30 cellular contexts compared by ENCODE assay signal in the genomic region with DNA sequence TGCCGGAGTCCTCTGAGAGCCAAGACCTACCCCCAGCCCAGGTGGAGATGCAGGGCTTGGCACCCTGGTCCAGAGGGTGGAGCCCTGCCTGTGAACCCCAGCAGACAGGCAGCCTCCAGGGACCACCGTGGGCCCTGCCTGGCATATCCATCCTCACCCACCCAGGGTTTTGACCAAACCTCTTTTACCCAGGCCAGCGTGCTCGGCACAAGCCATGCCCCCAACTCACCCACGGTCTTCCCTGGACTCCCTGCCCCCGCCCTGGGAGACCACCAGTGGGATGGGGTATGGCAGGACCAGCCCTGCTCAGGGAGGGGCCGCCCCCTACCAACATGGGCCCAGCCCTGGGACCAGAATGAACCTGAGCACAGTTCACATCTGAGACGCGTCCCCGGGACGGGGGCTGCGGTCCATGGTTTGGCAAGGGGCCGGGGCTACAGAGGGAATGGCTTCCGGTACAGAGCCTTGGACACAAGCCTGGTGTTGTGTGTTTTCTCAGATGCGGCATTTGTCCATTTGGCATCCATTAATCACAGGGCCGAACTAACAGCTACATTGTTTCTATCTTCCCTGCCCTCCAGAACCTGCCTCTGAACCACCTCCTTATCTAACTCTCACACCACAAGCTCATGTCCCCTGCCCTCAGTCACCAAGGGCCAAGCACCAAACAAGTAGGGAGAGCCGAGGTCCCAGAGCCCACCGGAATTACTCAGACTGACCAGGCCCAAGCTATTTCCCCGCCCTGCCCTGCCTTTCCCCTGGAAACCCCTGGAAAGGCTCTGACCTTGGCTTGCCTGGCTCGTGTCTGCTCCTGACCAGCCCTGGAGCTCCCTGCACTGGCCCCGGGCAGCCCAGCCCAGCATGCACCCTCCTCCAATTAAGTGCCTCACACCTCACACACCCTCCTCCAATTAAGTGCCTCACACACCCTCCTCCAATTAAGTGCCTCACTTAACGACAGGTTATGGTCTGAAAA. TPM values are rescaled to one million over a fixed set of nuclear protein-coding genes. Genes with fewer than 3 reads are reported as not detected.
DNase-seq lines count a peak whose midpoint lies in the region; ATAC-seq, FAIRE-seq and TF ChIP-seq lines count a peak whose summit lies in the region.
"Had no signal": no experiment of that assay in that cellular context is flagged by ENCODE, and none has a peak within 500 bp of the region (broad histone marks: within the 10 kb centered on the region; RNA-seq: fewer than 3 reads in every experiment).

No MANE protein-coding gene starts in this region.

- peaks cover 33% of the 10 kb centered on the region for H3K27me3 Mint-ChIP-seq in stimulated activated naive CD8-positive, alpha-beta T cell treated with anti-CD3 and anti-CD28 coated beads, Interleukin-15, amount 100 ng/mL, for 72 hours

- H3K9me1 ChIP-seq in K562 (ENCODE audit: control insufficient read depth, insufficient read depth, low read length) = no peaks in the 10 kb centered on the region

- in situ Hi-C loops in K562 (cut with MboI) = no loop called here

- no peak overlapping the region for H3K4me3 Mint-ChIP-seq in stimulated activated naive CD8-positive, alpha-beta T cell treated with anti-CD3 and anti-CD28 coated beads, Interleukin-15, amount 100 ng/mL, for 72 hours
- H3K4me3 Mint-ChIP-seq: activated CD8-positive, alpha-beta memory T cell treated with anti-CD3 and anti-CD28 coated beads, Interleukin-2, amount 10 ng/mL, durations not matched to agents 7 days and 5 days; activated naive CD4-positive, alpha-beta T cell treated with anti-CD3 and anti-CD28 coated beads, Interleukin-2, amount 10 ng/mL, durations not matched to agents 7 days and 5 days; activated T-cell treated with anti-CD3 and anti-CD28 coated beads, Interleukin-2, amount 50 U/mL, for 72 hours; CD14-positive monocyte; endodermal cell; HFFc6; T-helper 17 cell had no signal

- BruUV-seq in K562 (replicated peaks; lab: Mats Ljungman, UMichigan) = no TSS peak

- WGBS in K562 (ENCODE audit: insufficient coverage, low coverage, missing lambda C conversion rate) = 10% methylated on average over 22 of the region's 22 CpGs

- TF ChIP-seq POLR2A in K562 (conservative IDR thresholded peaks at IDR 0.05) = no peak

- no peak for TF ChIP-seq EP300 in K562 (IDR thresholded peaks at IDR 0.05; ENCODE audit: low read length)

- CTCF ChIA-PET in K562 (lab: Yijun Ruan, JAX; ENCODE audit: low intra/inter-chr PET ratio) = no interaction called here

- POLR2A ChIA-PET in K562 (lab: Yijun Ruan, JAX) = interaction anchor here (0.6 to 1.7 kb wide), 3 partner anchors 11 to 90 kb away, joined by 3 to 7 read pairs (median 4); no protein-coding TSS in a partner anchor

- no peak overlapping the region for H2AFZ ChIP-seq in K562 (ENCODE audit: low read depth, low read length)

- peak overlapping the region in 1 of 2 experiments; percentile 79; a peak in 2 of 4 replicates for H3K9ac ChIP-seq in K562 (ENCODE audit: insufficient read depth in 1 of 2, low read depth in 2 of 2, low read length in 2 of 2)

- intact Hi-C loops in K562 (cut with micrococcal nuclease) = no loop called here

- no peaks in the 10 kb centered on the region for H3K9me3 ChIP-seq in K562 (replicated peaks; ENCODE audit: control insufficient read depth, insufficient read depth, low read depth, low read length)
- H3K9me3 ChIP-seq: esophagus muscularis mucosa, MG63, neutrophil, psoas muscle, vagina had no signal

- H3K4me3 ChIP-seq in K562 = no peak overlapping the region
- H3K4me3 ChIP-seq: esophagus muscularis mucosa, MG63, psoas muscle, skin epidermis, vagina had no signal

- H3K36me3 ChIP-seq in K562 (ENCODE audit: control insufficient read depth, insufficient read depth, low read length) = no peaks in the 10 kb centered on the region
- H3K36me3 ChIP-seq: esophagus muscularis mucosa, MG63, neutrophil, vagina had no signal

- ATAC-seq in stimulated activated naive CD8-positive, alpha-beta T cell treated with anti-CD3 and anti-CD28 coated beads, Interleukin-15, amount 100 ng/mL, for 72 hours = peak; percentile 31
- ATAC-seq in stimulated activated naive CD8-positive, alpha-beta T cell treated with anti-CD3 and anti-CD28 coated beads, Interleukin-15, Interleukin-2, amounts not matched to agents 100 U/mL and 50 U/mL, for 24 hours = no peak
- no peak for ATAC-seq in K562
- no peak for ATAC-seq in GM19328 (IDR thresholded peaks at IDR 0.05; ENCODE audit: unreplicated experiment)
- ATAC-seq: activated CD8-positive, alpha-beta memory T cell treated with anti-CD3 and anti-CD28 coated beads, Interleukin-2, amount 10 ng/mL, durations not matched to agents 7 days and 5 days; activated T-cell treated with anti-CD3 and anti-CD28 coated beads, Interleukin-2, amount 50 U/mL, for 72 hours; psoas muscle; T-helper 17 cell had no signal

- no peaks in the 10 kb centered on the region for H3K4me1 Mint-ChIP-seq in stimulated activated naive CD8-positive, alpha-beta T cell treated with anti-CD3 and anti-CD28 coated beads, Interleukin-15, amount 100 ng/mL, for 72 hours
- H3K4me1 Mint-ChIP-seq: activated CD8-positive, alpha-beta memory T cell treated with anti-CD3 and anti-CD28 coated beads, Interleukin-2, amount 10 ng/mL, durations not matched to agents 7 days and 5 days; activated naive CD4-positive, alpha-beta T cell treated with anti-CD3 and anti-CD28 coated beads, Interleukin-2, amount 10 ng/mL, durations not matched to agents 7 days and 5 days; CD14-positive monocyte; endodermal cell; T-helper 17 cell had no signal

- no peak for TF ChIP-seq CTCF in K562 (IDR thresholded peaks at IDR 0.05 in 2 of 3, conservative IDR thresholded peaks at IDR 0.05 in 1 of 3; ENCODE audit: insufficient read depth in 2 of 3, low read depth in 1 of 3, low read length in 3 of 3)

- H3K27me3 ChIP-seq in K562 (ENCODE audit: control insufficient read depth in 2 of 2, insufficient read depth in 2 of 2, low read length in 2 of 2) = peaks cover 44 to 85% of the 10 kb centered on the region in 2 experiments
- H3K27me3 ChIP-seq: vagina had no signal

- H3K27ac Mint-ChIP-seq in stimulated activated naive CD8-positive, alpha-beta T cell treated with anti-CD3 and anti-CD28 coated beads, Interleukin-15, amount 100 ng/mL, for 72 hours = peak overlapping the region in 1 of 2 donors; percentile 35
- H3K27ac Mint-ChIP-seq: activated CD8-positive, alpha-beta memory T cell treated with anti-CD3 and anti-CD28 coated beads, Interleukin-2, amount 10 ng/mL, durations not matched to agents 7 days and 5 days; activated naive CD4-positive, alpha-beta T cell treated with anti-CD3 and anti-CD28 coated beads, Interleukin-2, amount 10 ng/mL, durations not matched to agents 7 days and 5 days; activated T-cell treated with anti-CD3 and anti-CD28 coated beads, Interleukin-2, amount 50 U/mL, for 72 hours; endodermal cell; HFFc6; T-helper 17 cell had no signal

- peaks cover 0 to 41% of the 10 kb centered on the region in 2 experiments; a peak in 2 of 5 replicates for H3K4me1 ChIP-seq in K562 (replicated peaks in 1 of 2; ENCODE audit: control insufficient read depth in 2 of 2, insufficient read depth in 2 of 2, low read length in 2 of 2)
- H3K4me1 ChIP-seq: esophagus muscularis mucosa, psoas muscle had no signal

- FAIRE-seq in K562 (lab: Jason Lieb, UNC) = peak; percentile 59
- FAIRE-seq: bronchial epithelial cell had no signal

- H3K79me2 ChIP-seq in K562 (ENCODE audit: control insufficient read depth, insufficient read depth, low read length) = no peaks in the 10 kb centered on the region

- no peak overlapping the region for H3K4me2 ChIP-seq in K562 (ENCODE audit: insufficient read depth, low read length)

- no peak for TF ChIP-seq RAD21 in K562 (CRISPR knock-in tag; conservative IDR thresholded peaks at IDR 0.05 in 1 of 2, IDR thresholded peaks at IDR 0.05 in 1 of 2)

- no peak overlapping the region for H3K27ac ChIP-seq in K562 (ENCODE audit: extremely low read depth, low read depth, low read length)
- H3K27ac ChIP-seq: esophagus muscularis mucosa, neutrophil, psoas muscle, skin epidermis, vagina had no signal

- 0 out of 2 replicates have a peak, but pooled peaks cover 8% of the 10 kb centered on the region for H4K20me1 ChIP-seq in K562 (replicated peaks; ENCODE audit: control insufficient read depth, insufficient read depth, low read length)

- DNase-seq in stimulated activated naive CD8-positive, alpha-beta T cell treated with anti-CD3 and anti-CD28 coated beads, Interleukin-15, amount 100 ng/mL, for 72 hours = no peak
- DNase-seq in stimulated activated naive CD8-positive, alpha-beta T cell treated with anti-CD3 and anti-CD28 coated beads, Interleukin-15, Interleukin-2, amounts not matched to agents 100 U/mL and 50 U/mL, for 24 hours = no peak
- DNase-seq in K562 (ENCODE audit: extremely low read depth in 1 of 4, low spot score in 3 of 4) (no peak), myocyte (ENCODE audit: low read depth) (peak; percentile 58), CD1c-positive myeloid dendritic cell (ENCODE audit: extremely low spot score) (no peak), GF-D8 (lab: John Stamatoyannopoulos, UW) (no peak)
- DNase-seq in activated CD4-positive, CD25-positive, alpha-beta regulatory T cell treated with anti-CD3 and anti-CD28 coated beads, Interleukin-2, amount 50 U/mL, for 72 hours = no peak
- DNase-seq: activated CD4-positive, alpha-beta T cell treated with anti-CD3 and anti-CD28 coated beads, Interleukin-2, amount 50 U/mL, for 1 hour; activated CD8-positive, alpha-beta memory T cell treated with anti-CD3 and anti-CD28 coated beads, Interleukin-2, amount 10 ng/mL, durations not matched to agents 7 days and 5 days; activated naive CD4-positive, alpha-beta T cell treated with anti-CD3 and anti-CD28 coated beads, Interleukin-2, amount 10 ng/mL, durations not matched to agents 7 days and 5 days; activated T-cell treated with anti-CD3 and anti-CD28 coated beads, Interleukin-2, amount 50 U/mL, for 72 hours; amygdala; endodermal cell; HFFc6; mammary epithelial cell; MG63; NCI-H1436; stimulated activated CD4-positive, alpha-beta T cell treated with anti-CD3 and anti-CD28 coated beads, Interleukin-1b, Interleukin-23, amount 100 ng/mL, for 48 hours; substantia nigra; T-helper 17 cell had no signal

- no peaks in the 10 kb centered on the region for H3K9me3 Mint-ChIP-seq in stimulated activated naive CD8-positive, alpha-beta T cell treated with anti-CD3 and anti-CD28 coated beads, Interleukin-15, amount 100 ng/mL, for 72 hours
- H3K9me3 Mint-ChIP-seq: activated naive CD4-positive, alpha-beta T cell treated with anti-CD3 and anti-CD28 coated beads, Interleukin-2, amount 10 ng/mL, durations not matched to agents 7 days and 5 days; activated T-cell treated with anti-CD3 and anti-CD28 coated beads, Interleukin-2, amount 50 U/mL, for 72 hours; endodermal cell; HFFc6 had no signal

RNA-seq across cellular contexts. Expression of gene HS3ST6, which starts 14.1 kb away (rescaled TPM):
- not detected in 2 replicates for total RNA-seq in K562 (2011; cell fraction: chromatin; rRNA removed; ENCODE audit: low replicate concordance)
- total RNA-seq in K562 (2011; cell fraction: nucleolus; rRNA removed) = not detected in 2 replicates
- total RNA-seq in K562 (2011; cell fraction: nucleoplasm; rRNA removed) = not detected in 2 replicates
- total RNA-seq in K562 (2014; rRNA removed) = not detected in 2 replicates
- total RNA-seq in K562 (2014; rRNA removed; fragmentation: Illumina TruSeq; extraction: Trizol) = not detected in 2 replicates
- total RNA-seq in K562 (2015; rRNA removed; fragmentation: Illumina TruSeq; extraction: Trizol) = not detected in 2 replicates
- total RNA-seq in K562 (2021) = not detected in 2 replicates
- polyA plus RNA-seq in K562 (2011; rRNA removed) = not detected in 2 replicates
- not detected in 2 replicates for polyA plus RNA-seq in K562 (2011; cell fraction: cytosol; rRNA removed)
- not detected in 2 replicates for polyA plus RNA-seq in K562 (2011; cell fraction: nucleus; rRNA removed)
- polyA plus RNA-seq in K562 (2012) = not detected in 2 replicates
- not detected in 2 replicates for polyA plus RNA-seq in K562 (2014; fragmentation: Illumina TruSeq; extraction: Trizol)
- polyA plus RNA-seq in K562 (2014; fragmentation: Nextera tagmentation; extraction: Ambion mirVana) = not detected
- polyA plus RNA-seq in K562 (2014; rRNA removed) = not detected in 2 replicates
- polyA minus RNA-seq in K562 (2011; rRNA and poly(A)+ RNA removed) = not detected in 2 replicates
- not detected in 2 replicates for polyA minus RNA-seq in K562 (2011; cell fraction: cytosol; rRNA and poly(A)+ RNA removed)
- polyA minus RNA-seq in K562 (2011; cell fraction: nucleus; rRNA and poly(A)+ RNA removed) = not detected in 2 replicates
- not detected in 2 replicates for total RNA-seq in myocyte
- not detected for polyA plus RNA-seq in myocyte (2012)
- total RNA-seq: activated CD8-positive, alpha-beta memory T cell treated with anti-CD3 and anti-CD28 coated beads, Interleukin-2, amount 10 ng/mL, durations not matched to agents 7 days and 5 days; activated T-cell treated with anti-CD3 and anti-CD28 coated beads, Interleukin-2, amount 50 U/mL, for 72 hours; bronchial epithelial cell; endodermal cell; esophagus muscularis mucosa; HFFc6; mammary epithelial cell; psoas muscle; SK-MEL-5; T-helper 17 cell had no signal
- polyA plus RNA-seq: CD14-positive monocyte, mammary epithelial cell, psoas muscle had no signal

RNA-seq across cellular contexts. Expression of gene MEIOB, which starts 32.2 kb away (rescaled TPM):
- 74.8 and 124 TPM in 2 replicates for total RNA-seq in K562 (2011; cell fraction: chromatin; rRNA removed; ENCODE audit: low replicate concordance)
- 45.5 and 47.0 TPM in 2 replicates for total RNA-seq in K562 (2011; cell fraction: nucleolus; rRNA removed)
- 60.7 and 73.0 TPM in 2 replicates for total RNA-seq in K562 (2011; cell fraction: nucleoplasm; rRNA removed)
- total RNA-seq in K562 (2014; rRNA removed) = 94.6 and 105 TPM in 2 replicates
- 120 and 136 TPM in 2 replicates for total RNA-seq in K562 (2014; rRNA removed; fragmentation: Illumina TruSeq; extraction: Trizol)
- total RNA-seq in K562 (2015; rRNA removed; fragmentation: Illumina TruSeq; extraction: Trizol) = 96.2 and 98.5 TPM in 2 replicates
- total RNA-seq in K562 (2021) = 97.6 and 105 TPM in 2 replicates
- polyA plus RNA-seq in K562 (2011; rRNA removed) = 172 and 203 TPM in 2 replicates
- polyA plus RNA-seq in K562 (2011; cell fraction: cytosol; rRNA removed) = 38.8 and 60.1 TPM in 2 replicates
- 161 and 234 TPM in 2 replicates for polyA plus RNA-seq in K562 (2011; cell fraction: nucleus; rRNA removed)
- 64.7 and 79.1 TPM in 2 replicates for polyA plus RNA-seq in K562 (2012)
- polyA plus RNA-seq in K562 (2014; fragmentation: Illumina TruSeq; extraction: Trizol) = 99.2 and 109 TPM in 2 replicates
- polyA plus RNA-seq in K562 (2014; fragmentation: Nextera tagmentation; extraction: Ambion mirVana) = 10 to 100 TPM; 25.4 to 36.7 TPM
- 136 and 153 TPM in 2 replicates for polyA plus RNA-seq in K562 (2014; rRNA removed)
- polyA minus RNA-seq in K562 (2011; rRNA and poly(A)+ RNA removed) = 102 and 105 TPM in 2 replicates
- polyA minus RNA-seq in K562 (2011; cell fraction: cytosol; rRNA and poly(A)+ RNA removed) = 36.7 and 46.0 TPM in 2 replicates
- polyA minus RNA-seq in K562 (2011; cell fraction: nucleus; rRNA and poly(A)+ RNA removed) = 36.9 and 49.4 TPM in 2 replicates
- not detected in 2 replicates for total RNA-seq in myocyte
- 0.06 TPM for polyA plus RNA-seq in myocyte (2012)
- total RNA-seq: activated CD8-positive, alpha-beta memory T cell treated with anti-CD3 and anti-CD28 coated beads, Interleukin-2, amount 10 ng/mL, durations not matched to agents 7 days and 5 days; endodermal cell; esophagus muscularis mucosa; HFFc6; psoas muscle; T-helper 17 cell; vagina had no signal
- polyA plus RNA-seq: CD14-positive monocyte, mammary epithelial cell, psoas muscle had no signal

RNA-seq across cellular contexts. Expression of gene MSRB1, which starts 38.9 kb away (rescaled TPM):
- total RNA-seq in K562 (2011; cell fraction: chromatin; rRNA removed; ENCODE audit: low replicate concordance) = 12.4 and 30.9 TPM in 2 replicates
- 33.7 and 34.3 TPM in 2 replicates for total RNA-seq in K562 (2011; cell fraction: nucleolus; rRNA removed)
- 21.2 and 21.5 TPM in 2 replicates for total RNA-seq in K562 (2011; cell fraction: nucleoplasm; rRNA removed)
- total RNA-seq in K562 (2014; rRNA removed) (21.3 and 24.6 TPM in 2 replicates), K562 (2014; rRNA removed; fragmentation: Illumina TruSeq; extraction: Trizol) (7.6 and 10.0 TPM in 2 replicates), K562 (2015; rRNA removed; fragmentation: Illumina TruSeq; extraction: Trizol) (22.6 and 25.7 TPM in 2 replicates), K562 (2021) (28.6 and 29.5 TPM in 2 replicates), myocyte (23.2 and 26.8 TPM in 2 replicates)
- polyA plus RNA-seq in K562 (2011; rRNA removed) (33.7 and 38.5 TPM in 2 replicates), K562 (2014; fragmentation: Illumina TruSeq; extraction: Trizol) (30.7 and 32.4 TPM in 2 replicates), K562 (2014; fragmentation: Nextera tagmentation; extraction: Ambion mirVana) (10 to 100 TPM in 1 of 2 experiments, 1 to 10 TPM in 1; 5.4 to 15.3 TPM), K562 (2014; rRNA removed) (31.8 and 39.6 TPM in 2 replicates)
- 47.8 and 79.5 TPM in 2 replicates for polyA plus RNA-seq in K562 (2011; cell fraction: cytosol; rRNA removed)
- polyA plus RNA-seq in K562 (2011; cell fraction: nucleus; rRNA removed) = 23.0 and 23.2 TPM in 2 replicates
- 41.0 and 47.9 TPM in 2 replicates for polyA plus RNA-seq in K562 (2012)
- polyA minus RNA-seq in K562 (2011; rRNA and poly(A)+ RNA removed) = 18.6 and 23.6 TPM in 2 replicates
- polyA minus RNA-seq in K562 (2011; cell fraction: cytosol; rRNA and poly(A)+ RNA removed) = 15.5 and 22.4 TPM in 2 replicates
- 13.5 and 23.2 TPM in 2 replicates for polyA minus RNA-seq in K562 (2011; cell fraction: nucleus; rRNA and poly(A)+ RNA removed)
- polyA plus RNA-seq in myocyte (2012) = 31.7 TPM

RNA-seq across cellular contexts. Expression of gene RPL3L, which starts 50.4 kb away (rescaled TPM):
- total RNA-seq in K562 (2011; cell fraction: chromatin; rRNA removed; ENCODE audit: low replicate concordance) = 0.58 TPM in 1 of 2 replicates, not detected in the other
- total RNA-seq in K562 (2011; cell fraction: nucleolus; rRNA removed) = 1.6 and 1.8 TPM in 2 replicates
- 1.4 TPM in 1 of 2 replicates, not detected in the other for total RNA-seq in K562 (2011; cell fraction: nucleoplasm; rRNA removed)
- total RNA-seq in K562 (2014; rRNA removed) (0.33 TPM in 1 of 2 replicates, not detected in the other), K562 (2014; rRNA removed; fragmentation: Illumina TruSeq; extraction: Trizol) (0.58 and 0.64 TPM in 2 replicates), K562 (2015; rRNA removed; fragmentation: Illumina TruSeq; extraction: Trizol) (0.38 and 0.51 TPM in 2 replicates), K562 (2021) (0.58 and 0.86 TPM in 2 replicates), myocyte (4.0 and 5.8 TPM in 2 replicates)
- polyA plus RNA-seq in K562 (2011; rRNA removed) (0.09 and 0.11 TPM in 2 replicates), K562 (2014; fragmentation: Illumina TruSeq; extraction: Trizol) (0.10 TPM in 1 of 2 replicates, not detected in the other), K562 (2014; fragmentation: Nextera tagmentation; extraction: Ambion mirVana) (under 1 TPM; 0.04 TPM), K562 (2014; rRNA removed) (0.08 TPM in 1 of 2 replicates, not detected in the other)
- 0.03 TPM in 1 of 2 replicates, not detected in the other for polyA plus RNA-seq in K562 (2011; cell fraction: cytosol; rRNA removed)
- 0.64 and 0.84 TPM in 2 replicates for polyA plus RNA-seq in K562 (2011; cell fraction: nucleus; rRNA removed)
- 0.13 and 0.24 TPM in 2 replicates for polyA plus RNA-seq in K562 (2012)
- 0.49 and 0.60 TPM in 2 replicates for polyA minus RNA-seq in K562 (2011; rRNA and poly(A)+ RNA removed)
- polyA minus RNA-seq in K562 (2011; cell fraction: cytosol; rRNA and poly(A)+ RNA removed) = not detected in 2 replicates
- polyA minus RNA-seq in K562 (2011; cell fraction: nucleus; rRNA and poly(A)+ RNA removed) = 1.8 and 1.9 TPM in 2 replicates
- polyA plus RNA-seq in myocyte (2012) = 0.18 TPM
- total RNA-seq: endodermal cell, esophagus muscularis mucosa, HFFc6, NCI-H460, SK-MEL-5, T-helper 17 cell, vagina had no signal
- polyA plus RNA-seq: CD14-positive monocyte had no signal

RNA-seq across cellular contexts. Expression of gene NDUFB10, which starts 55.2 kb away (rescaled TPM):
- total RNA-seq in K562 (2011; cell fraction: chromatin; rRNA removed; ENCODE audit: low replicate concordance) = 23.1 and 36.2 TPM in 2 replicates
- 30.7 and 34.7 TPM in 2 replicates for total RNA-seq in K562 (2011; cell fraction: nucleolus; rRNA removed)
- 29.8 and 36.9 TPM in 2 replicates for total RNA-seq in K562 (2011; cell fraction: nucleoplasm; rRNA removed)
- 527 and 595 TPM in 2 replicates for total RNA-seq in K562 (2014; rRNA removed)
- 134 and 149 TPM in 2 replicates for total RNA-seq in K562 (2014; rRNA removed; fragmentation: Illumina TruSeq; extraction: Trizol)
- total RNA-seq in K562 (2015; rRNA removed; fragmentation: Illumina TruSeq; extraction: Trizol) = 228 and 241 TPM in 2 replicates
- total RNA-seq in K562 (2021) = 239 and 265 TPM in 2 replicates
- 69.3 and 98.6 TPM in 2 replicates for polyA plus RNA-seq in K562 (2011; rRNA removed)
- 131 and 284 TPM in 2 replicates for polyA plus RNA-seq in K562 (2011; cell fraction: cytosol; rRNA removed)
- 120 and 169 TPM in 2 replicates for polyA plus RNA-seq in K562 (2011; cell fraction: nucleus; rRNA removed)
- 158 and 278 TPM in 2 replicates for polyA plus RNA-seq in K562 (2012)
- 161 and 217 TPM in 2 replicates for polyA plus RNA-seq in K562 (2014; fragmentation: Illumina TruSeq; extraction: Trizol)
- 100 to 1,000 TPM in 1 of 2 experiments, 10 to 100 TPM in 1; 81.5 to 101 TPM for polyA plus RNA-seq in K562 (2014; fragmentation: Nextera tagmentation; extraction: Ambion mirVana)
- 294 and 372 TPM in 2 replicates for polyA plus RNA-seq in K562 (2014; rRNA removed)
- polyA minus RNA-seq in K562 (2011; rRNA and poly(A)+ RNA removed) = 104 and 114 TPM in 2 replicates
- 172 and 191 TPM in 2 replicates for polyA minus RNA-seq in K562 (2011; cell fraction: cytosol; rRNA and poly(A)+ RNA removed)
- polyA minus RNA-seq in K562 (2011; cell fraction: nucleus; rRNA and poly(A)+ RNA removed) = 14.4 and 25.9 TPM in 2 replicates
- 206 and 226 TPM in 2 replicates for total RNA-seq in myocyte
- polyA plus RNA-seq in myocyte (2012) = 214 TPM

Comparison
In these comparisons a context has a peak if more than half of its experiments do, and no peak if none do; other contexts are left out.
1. RNA of gene MEIOB, which starts 32.2 kb away (total RNA-seq): 45.5 to 136 TPM in K562; not detected in myocyte; every median in the first group is over 10 times any median in the second.